22 cellular contexts compared by ENCODE assay signal in the genomic region with DNA sequence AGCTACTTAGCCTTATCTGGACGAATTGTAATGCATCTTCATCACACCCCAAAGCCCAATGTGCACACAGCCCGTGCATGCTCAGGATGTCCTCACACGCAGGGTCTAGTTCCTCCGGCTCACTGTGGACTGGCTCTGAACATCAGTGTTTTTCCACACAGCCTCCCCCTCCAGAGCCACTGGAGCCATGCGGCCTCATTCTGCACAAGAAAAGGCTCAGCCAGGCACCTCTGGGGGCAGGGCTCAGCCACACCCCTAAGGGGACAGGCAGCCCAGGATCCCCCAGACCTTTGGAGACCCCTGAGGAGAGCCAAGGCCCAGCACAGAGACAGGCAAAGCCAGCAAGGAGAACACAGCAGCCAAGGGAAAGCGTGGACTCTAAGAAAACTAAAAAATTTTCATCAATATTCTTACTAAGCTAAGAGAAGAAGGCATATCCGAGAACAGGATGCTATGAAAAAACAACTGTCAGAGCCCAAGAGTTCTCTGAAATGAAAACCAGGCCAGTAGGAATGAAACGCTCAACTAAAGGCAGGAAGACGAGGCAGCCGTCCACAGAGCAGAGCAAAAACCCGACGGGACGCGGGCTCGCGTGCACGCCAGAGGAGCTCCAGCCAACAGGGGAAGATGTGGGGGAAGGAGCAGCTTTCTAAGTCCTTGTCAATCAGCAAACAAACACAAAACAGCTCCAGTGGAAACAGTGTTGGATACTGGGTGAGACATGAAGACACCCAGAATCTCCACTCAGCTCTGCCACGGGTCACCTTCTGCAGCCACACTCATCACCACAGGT. TPM values are rescaled to one million over a fixed set of nuclear protein-coding genes. Genes with fewer than 3 reads are reported as not detected.
DNase-seq lines count a peak whose midpoint lies in the region; ATAC-seq and TF ChIP-seq lines count a peak whose summit lies in the region.
"Had no signal": no experiment of that assay in that cellular context is flagged by ENCODE, and none has a peak within 500 bp of the region (broad histone marks: within the 10 kb centered on the region; RNA-seq: fewer than 3 reads in every experiment).

No MANE protein-coding gene starts in this region.

- ATAC-seq in GM23338: peak; percentile 68
- no peak for ATAC-seq in HG03460 (IDR thresholded peaks at IDR 0.05; ENCODE audit: unreplicated experiment)
- no peak for ATAC-seq in HG02870 (IDR thresholded peaks at IDR 0.05; ENCODE audit: unreplicated experiment)
- no peak for ATAC-seq in GM21825 (IDR thresholded peaks at IDR 0.05; ENCODE audit: unreplicated experiment)
- ATAC-seq: K562, SK-N-SH treated with all-trans-retinoic acid at 6 μM for 48 hours had no signal

- H3K9me2 ChIP-seq in GM23338 (ENCODE audit: insufficient read depth): no peaks in the 10 kb centered on the region

- H2BK5ac ChIP-seq in H9 (ENCODE audit: insufficient read length, low read length): no peak overlapping the region

- no peaks in the 10 kb centered on the region; the same call in none of the 2 replicates for H4K20me1 ChIP-seq in GM23338 (replicated peaks; ENCODE audit: insufficient read depth)
- H4K20me1 ChIP-seq in H9 (ENCODE audit: control insufficient read depth, insufficient read depth, insufficient read length): no peaks in the 10 kb centered on the region
- peaks cover 23% of the 10 kb centered on the region for H4K20me1 ChIP-seq in osteoblast (ENCODE audit: insufficient read depth, low read length)

- no peak overlapping the region for H2AK5ac ChIP-seq in H9 (ENCODE audit: insufficient read length, low read length)

- H3K18ac ChIP-seq in H9 (ENCODE audit: insufficient read length, low read depth, low read length): no peak overlapping the region

- no peak overlapping the region for H3K14ac ChIP-seq in H9 (ENCODE audit: insufficient read depth, low read length)

- H4K8ac ChIP-seq in H9 (replicated peaks; ENCODE audit: insufficient read length, low read depth, low read length): no peak overlapping the region

- H3K23ac ChIP-seq in H9 (ENCODE audit: insufficient read length, low read depth, low read length): no peak overlapping the region

- no peak overlapping the region for H3K56ac ChIP-seq in H9 (ENCODE audit: insufficient read length, low read depth, low read length)

- H3T11ph ChIP-seq in H9 (ENCODE audit: low read length): no peak overlapping the region

- no peak overlapping the region for H3K4ac ChIP-seq in H9 (ENCODE audit: low read depth, low read length)

- no peaks in the 10 kb centered on the region for H3K23me2 ChIP-seq in H9 (ENCODE audit: insufficient read length, low read depth, low read length, poor library complexity, severe bottlenecking)

- H3K36me3 ChIP-seq in GM23338 (ENCODE audit: insufficient read depth) (peaks cover 3% of the 10 kb centered on the region; the same call in 1 of the 2 replicates), osteoblast (ENCODE audit: insufficient read depth, low read length) (peaks cover 21% of the 10 kb centered on the region)

- H3K27me3 Mint-ChIP-seq in GM23338 (ENCODE audit: insufficient read depth, low read depth, poor library complexity) (peaks cover 12% of the 10 kb centered on the region), H9 (ENCODE audit: low read depth) (no peaks in the 10 kb centered on the region), endothelial cell (ENCODE audit: unreplicated experiment) (peaks cover 8% of the 10 kb centered on the region)
- H3K27me3 Mint-ChIP-seq: CD8-positive, alpha-beta memory T cell had no signal

- no peak for DNase-seq in GM23338 (ENCODE audit: low spot score)
- no peak for DNase-seq in H9
- no peak for DNase-seq in endothelial cell (ENCODE audit: low spot score)
- peak; percentile 31 for DNase-seq in osteoblast (ENCODE audit: insufficient read length, low spot score, missing footprints)
- no peak for DNase-seq in HK-2 (ENCODE audit: unreplicated experiment)
- DNase-seq: ACHN; C1 segment of cervical spinal cord; CD8-positive, alpha-beta memory T cell; DMS79 treated with DMSO at 0.1 percent for 48 hours; NCI-H1105; NCI-H1694; NCI-H510A; NCI-H748 treated with DMSO at 0.1 percent for 48 hours; NK-92 treated with Interleukin-12 subunit alpha and Interleukin-12 subunit beta, amount 100 ng/mL, for 24 hours; Peyer's patch; SHP77 treated with DMSO at 0.1 percent for 48 hours had no signal

- H3F3A ChIP-seq in GM23338 (replicated peaks; ENCODE audit: low read depth): no peaks in the 10 kb centered on the region

- H3K9me3 Mint-ChIP-seq in GM23338 (no peaks in the 10 kb centered on the region; the same call in 2 of the 3 replicates), H9 (no peaks in the 10 kb centered on the region; a peak in 1 of 5 replicates), endothelial cell (ENCODE audit: unreplicated experiment) (no peaks in the 10 kb centered on the region)
- H3K9me3 Mint-ChIP-seq: CD8-positive, alpha-beta memory T cell had no signal

- H3K79me1 ChIP-seq in H9 (ENCODE audit: insufficient read depth, low read depth, low read length, poor library complexity, severe bottlenecking): no peaks in the 10 kb centered on the region

- H4K5ac ChIP-seq in H9 (ENCODE audit: insufficient read length, low read depth, low read length): no peak overlapping the region

- H2AFZ ChIP-seq in GM23338: no peak overlapping the region
- no peak overlapping the region for H2AFZ ChIP-seq in H9 (ENCODE audit: low read length)
- no peak overlapping the region for H2AFZ ChIP-seq in osteoblast (ENCODE audit: low read length)

- no peak overlapping the region for H3K9ac ChIP-seq in H9 (ENCODE audit: extremely low read depth, insufficient read length, low read length)

- H3K4me2 ChIP-seq in GM23338 (peak overlapping the region; percentile 19; the same call in 1 of the 2 replicates), H9 (ENCODE audit: insufficient read depth, insufficient read length, low read length) (no peak overlapping the region), osteoblast (ENCODE audit: insufficient read depth, low read length) (no peak overlapping the region)

- H2BK120ac ChIP-seq in H9 (ENCODE audit: low read depth, low read length, poor library complexity, severe bottlenecking): no peak overlapping the region

- H3K79me2 ChIP-seq in GM23338 (replicated peaks; ENCODE audit: insufficient read depth) (0 out of 2 replicates have a peak, but pooled peaks cover 2% of the 10 kb centered on the region), H9 (ENCODE audit: insufficient read depth, low read length) (no peaks in the 10 kb centered on the region), osteoblast (ENCODE audit: insufficient read depth, low read length) (peaks cover 27% of the 10 kb centered on the region)

- H2BK20ac ChIP-seq in H9 (ENCODE audit: low read depth, low read length, poor library complexity, severe bottlenecking): no peak overlapping the region

- TF ChIP-seq CTCF in GM23338 (conservative IDR thresholded peaks at IDR 0.05; ENCODE audit: low read depth in 2 of 2) (no peak), H9 (conservative IDR thresholded peaks at IDR 0.05) (no peak), endothelial cell (IDR thresholded peaks at IDR 0.05; ENCODE audit: unreplicated experiment) (no peak), osteoblast (IDR thresholded peaks at IDR 0.05; ENCODE audit: extremely low read depth, low read depth, low read length) (no peak)

- H2BK15ac ChIP-seq in H9 (ENCODE audit: low read depth, low read length): no peak overlapping the region

- H3K9me3 ChIP-seq in H9 (ENCODE audit: control insufficient read depth, low read depth, low read length) (no peaks in the 10 kb centered on the region), osteoblast (ENCODE audit: low read depth, low read length) (no peaks in the 10 kb centered on the region)
- H3K9me3 ChIP-seq: HAP-1, Peyer's patch had no signal

- H3K4me1 ChIP-seq in GM23338 (ENCODE audit: insufficient read depth) (peaks cover 20% of the 10 kb centered on the region), H9 (ENCODE audit: insufficient read depth, low read length) (peaks cover 7% of the 10 kb centered on the region; the same call in 1 of the 2 replicates), osteoblast (ENCODE audit: insufficient read depth, low read length) (peaks cover 2% of the 10 kb centered on the region)
- H3K4me1 ChIP-seq: HAP-1, Peyer's patch had no signal

- no peak overlapping the region for H3K4me3 Mint-ChIP-seq in GM23338
- H3K4me3 Mint-ChIP-seq in H9: peak overlapping the region in 1 of 2 experiments; percentile 2; a peak in 1 of 5 replicates
- peak overlapping the region; percentile 71 for H3K4me3 Mint-ChIP-seq in endothelial cell (ENCODE audit: unreplicated experiment)
- H3K4me3 Mint-ChIP-seq: CD8-positive, alpha-beta memory T cell had no signal

- H3K4me1 Mint-ChIP-seq in GM23338 (peaks cover 41% of the 10 kb centered on the region), H9 (peaks cover 44 to 55% of the 10 kb centered on the region in 2 experiments), endothelial cell (ENCODE audit: unreplicated experiment) (no peaks in the 10 kb centered on the region)

- H3K27ac ChIP-seq in GM23338 (ENCODE audit: low read depth) (peak overlapping the region; percentile 59; the same call in 1 of the 2 replicates), H9 (ENCODE audit: insufficient read length, low read depth, low read length) (no peak overlapping the region), osteoblast (ENCODE audit: low read depth, low read length) (no peak overlapping the region)
- H3K27ac ChIP-seq: Peyer's patch had no signal

- H3K4me3 ChIP-seq in GM23338: 0 out of 2 replicates have a peak overlapping the region, but pooled peaks have one; percentile 7
- H3K4me3 ChIP-seq in osteoblast (ENCODE audit: insufficient read depth, low read length): no peak overlapping the region
- H3K4me3 ChIP-seq: HAP-1, K562, Peyer's patch had no signal

- H3K36me3 Mint-ChIP-seq in GM23338 (ENCODE audit: low read depth) (peaks cover 28% of the 10 kb centered on the region), H9 (ENCODE audit: insufficient read depth in 1 of 3, low read depth in 3 of 3) (peaks cover 27 to 42% (median 36%) of the 10 kb centered on the region in 3 experiments), endothelial cell (ENCODE audit: low read depth, unreplicated experiment) (peaks cover 41% of the 10 kb centered on the region)

- WGBS in H9 (ENCODE audit: extremely low coverage, insufficient read length, low lambda C conversion rate): no CpG with 5 or more reads among the region's 18 CpGs

- no peaks in the 10 kb centered on the region for H3K27me3 ChIP-seq in GM23338 (ENCODE audit: insufficient read depth)
- no peaks in the 10 kb centered on the region for H3K27me3 ChIP-seq in H9 (ENCODE audit: insufficient read depth, low read length)
- H3K27me3 ChIP-seq in osteoblast (ENCODE audit: insufficient read depth, low read length): no peaks in the 10 kb centered on the region
- H3K27me3 ChIP-seq: Peyer's patch had no signal

- H4K91ac ChIP-seq in H9 (ENCODE audit: insufficient read length, low read depth, low read length): no peak overlapping the region

- no peak overlapping the region for H2BK12ac ChIP-seq in H9 (ENCODE audit: insufficient read length, low read depth, low read length)

- H3K27ac Mint-ChIP-seq in GM23338 (peak overlapping the region; percentile 36; the same call in 1 of the 2 replicates), H9 (peak overlapping the region in 2 of 3 experiments; percentile 34 to 85; a peak in 4 of 7 replicates), endothelial cell (ENCODE audit: unreplicated experiment) (no peak overlapping the region)

RNA-seq across cellular contexts. Expression of gene MAP1LC3B, which starts 34.5 kb away (rescaled TPM):
- total RNA-seq in GM23338 (2014; rRNA removed; shearing (Covaris generic)): 35.9 and 42.6 TPM in 2 replicates
- 75.0 and 80.2 TPM in 2 replicates for polyA plus RNA-seq in GM23338 (2016; fragmentation: Nextera tagmentation; extraction: Ambion mirVana)
- total RNA-seq in H9 (2021) (47.1 and 52.2 TPM in 2 replicates), endothelial cell (ENCODE audit: unreplicated experiment) (71.6 TPM), osteoblast (44.5 and 62.5 TPM in 2 replicates)

RNA-seq across cellular contexts. Expression of gene FBXO31, which starts 43.0 kb away (rescaled TPM):
- total RNA-seq in GM23338 (2014; rRNA removed; shearing (Covaris generic)): 11.3 and 23.8 TPM in 2 replicates
- 4.5 and 7.0 TPM in 2 replicates for polyA plus RNA-seq in GM23338 (2016; fragmentation: Nextera tagmentation; extraction: Ambion mirVana)
- total RNA-seq in H9 (2021) (24.2 and 26.6 TPM in 2 replicates), endothelial cell (ENCODE audit: unreplicated experiment) (13.5 TPM), osteoblast (31.2 and 33.3 TPM in 2 replicates)
